15 cellular contexts compared by ENCODE assay signal in genomic region chr10:30528427-30528782, GRCh38.
A peak's percentile ranks its signal among the peaks of the same experiment; 100 is the strongest.
DNase-seq lines count a peak whose midpoint lies in the region; ATAC-seq and TF ChIP-seq lines count a peak whose summit lies in the region.
"Had no signal": no experiment of that assay in that cellular context is flagged by ENCODE, and none has a peak within 500 bp of the region (broad histone marks: within the 10 kb centered on the region; RNA-seq: fewer than 3 reads in every experiment).

No MANE protein-coding gene starts in this region.

- H4K20me1 ChIP-seq in OCI-LY1 (ENCODE audit: insufficient read depth, low read length) = no peaks in the 10 kb centered on the region
- H4K20me1 ChIP-seq in neural progenitor cell (ENCODE audit: low read depth) = no peaks in the 10 kb centered on the region

- no peaks in the 10 kb centered on the region for H3K79me2 ChIP-seq in OCI-LY1 (ENCODE audit: insufficient read depth, low read length)
- H3K79me2 ChIP-seq in neural progenitor cell (ENCODE audit: low read depth) = no peaks in the 10 kb centered on the region

- H3K4me1 ChIP-seq in OCI-LY1 (ENCODE audit: insufficient read depth, low read length, severe bottlenecking) = peaks cover 54% of the 10 kb centered on the region
- peaks cover 29% of the 10 kb centered on the region for H3K4me1 ChIP-seq in effector memory CD4-positive, alpha-beta T cell (ENCODE audit: control insufficient read depth, insufficient read depth, low read length, poor library complexity, severe bottlenecking)
- H3K4me1 ChIP-seq in neural progenitor cell = no peaks in the 10 kb centered on the region

- peak; percentile 29 for ATAC-seq in stimulated activated naive CD8-positive, alpha-beta T cell treated with anti-CD3 and anti-CD28 coated beads, Interleukin-15, amount 100 ng/mL, for 72 hours

- H3K36me3 Mint-ChIP-seq in activated naive CD4-positive, alpha-beta T cell treated with anti-CD3 and anti-CD28 coated beads, Interleukin-2, amount 10 ng/mL, durations not matched to agents 7 days and 5 days = no peaks in the 10 kb centered on the region
- H3K36me3 Mint-ChIP-seq in neural progenitor cell = no peaks in the 10 kb centered on the region

- H3F3A ChIP-seq in OCI-LY1 (ENCODE audit: insufficient read depth, low read length) (no peaks in the 10 kb centered on the region), neural progenitor cell (ENCODE audit: low read depth) (no peaks in the 10 kb centered on the region)

- H3K27ac Mint-ChIP-seq in activated naive CD4-positive, alpha-beta T cell treated with anti-CD3 and anti-CD28 coated beads, Interleukin-2, amount 10 ng/mL, durations not matched to agents 7 days and 5 days = peak overlapping the region; percentile 89
- peak overlapping the region in 1 of 2 donors; percentile 92 for H3K27ac Mint-ChIP-seq in stimulated activated naive CD8-positive, alpha-beta T cell treated with anti-CD3 and anti-CD28 coated beads, Interleukin-15, amount 100 ng/mL, for 72 hours
- no peak overlapping the region for H3K27ac Mint-ChIP-seq in neural progenitor cell

- H3K9ac ChIP-seq in OCI-LY1 (ENCODE audit: low read length) (no peak overlapping the region), neural progenitor cell (no peak overlapping the region)

- CTCF ChIA-PET in activated naive CD4-positive, alpha-beta T cell treated with anti-CD3 and anti-CD28 coated beads, Interleukin-2, amount 10 ng/mL, durations not matched to agents 7 days and 5 days (lab: Charles Lee) = interaction anchor here (0.7 to 2.3 kb wide), 3 partner anchors 11 to 213 kb away, joined by 3 to 8 read pairs (median 3); no protein-coding TSS in a partner anchor

- H2AFZ ChIP-seq in OCI-LY1 (ENCODE audit: low read length) (no peak overlapping the region), neural progenitor cell (replicated peaks) (no peak overlapping the region)

- H3K9me3 Mint-ChIP-seq in activated naive CD4-positive, alpha-beta T cell treated with anti-CD3 and anti-CD28 coated beads, Interleukin-2, amount 10 ng/mL, durations not matched to agents 7 days and 5 days = no peaks in the 10 kb centered on the region
- no peaks in the 10 kb centered on the region for H3K9me3 Mint-ChIP-seq in stimulated activated naive CD8-positive, alpha-beta T cell treated with anti-CD3 and anti-CD28 coated beads, Interleukin-15, amount 100 ng/mL, for 72 hours
- H3K9me3 Mint-ChIP-seq in neural progenitor cell = no peaks in the 10 kb centered on the region

- no peaks in the 10 kb centered on the region for H3K36me3 ChIP-seq in OCI-LY1 (ENCODE audit: insufficient read depth, low read length)
- no peaks in the 10 kb centered on the region for H3K36me3 ChIP-seq in effector memory CD4-positive, alpha-beta T cell (ENCODE audit: control insufficient read depth, insufficient read depth, low read length)
- no peaks in the 10 kb centered on the region for H3K36me3 ChIP-seq in neural progenitor cell

- DNase-seq in activated naive CD4-positive, alpha-beta T cell treated with anti-CD3 and anti-CD28 coated beads, Interleukin-2, amount 10 ng/mL, durations not matched to agents 7 days and 5 days = no peak
- no peak for DNase-seq in activated naive CD4-positive, alpha-beta T cell treated with Interleukin-2 at 50 U/mL for 16 hours
- no peak for DNase-seq in effector memory CD4-positive, alpha-beta T cell
- DNase-seq in stimulated activated naive CD8-positive, alpha-beta T cell treated with anti-CD3 and anti-CD28 coated beads, Interleukin-15, amount 100 ng/mL, for 72 hours = peak in 1 of 2 donors; percentile 35
- DNase-seq in GM19238 (ENCODE audit: insufficient read length, low spot score) (no peak), glomerular visceral epithelial cell (ENCODE audit: extremely low spot score) (no peak), neural progenitor cell (ENCODE audit: low spot score) (no peak)
- DNase-seq: activated CD4-positive, alpha-beta T cell treated with anti-CD3 and anti-CD28 coated beads, Interleukin-2, amount 50 U/mL, for 48 hours; hippocampal formation; NCI-H146; SHP77 treated with DMSO at 0.1 percent for 48 hours; stimulated activated naive CD4-positive, alpha-beta T cell treated with Interleukin-2 at 50 U/mL for 16 hours; T1000 had no signal

- H3K27ac ChIP-seq in OCI-LY1 (ENCODE audit: low read depth, low read length, poor library complexity, severe bottlenecking) = peak overlapping the region; percentile 93
- H3K27ac ChIP-seq in effector memory CD4-positive, alpha-beta T cell (ENCODE audit: insufficient read depth, low read length, poor library complexity, severe bottlenecking) = peak overlapping the region; percentile 80
- no peak overlapping the region for H3K27ac ChIP-seq in neural progenitor cell

- H3K27me3 ChIP-seq in OCI-LY1 (ENCODE audit: insufficient read depth, low read length) (no peaks in the 10 kb centered on the region), neural progenitor cell (no peaks in the 10 kb centered on the region)
- H3K27me3 ChIP-seq in effector memory CD4-positive, alpha-beta T cell (replicated peaks; ENCODE audit: control insufficient read depth, insufficient read depth, low read length, poor library complexity, severe bottlenecking) = no peaks in the 10 kb centered on the region

- peak overlapping the region; percentile 11; the same call in 1 of the 2 replicates for H3K4me2 ChIP-seq in OCI-LY1 (ENCODE audit: low read length)
- H3K4me2 ChIP-seq in neural progenitor cell = no peak overlapping the region
- H3K4me2 ChIP-seq: smooth muscle cell had no signal

- no peaks in the 10 kb centered on the region for H3K9me2 ChIP-seq in OCI-LY1 (ENCODE audit: low read depth, low read length)

- H3K4me1 Mint-ChIP-seq in activated naive CD4-positive, alpha-beta T cell treated with anti-CD3 and anti-CD28 coated beads, Interleukin-2, amount 10 ng/mL, durations not matched to agents 7 days and 5 days = peaks cover 80% of the 10 kb centered on the region
- H3K4me1 Mint-ChIP-seq in stimulated activated naive CD8-positive, alpha-beta T cell treated with anti-CD3 and anti-CD28 coated beads, Interleukin-15, amount 100 ng/mL, for 72 hours = peaks cover 69% of the 10 kb centered on the region
- peaks cover 26% of the 10 kb centered on the region for H3K4me1 Mint-ChIP-seq in neural progenitor cell

- TF ChIP-seq CTCF in OCI-LY1 (IDR thresholded peaks at IDR 0.05; ENCODE audit: low read length) (no peak), neural progenitor cell (IDR thresholded peaks at IDR 0.05) (no peak)

- H3K27me3 Mint-ChIP-seq in activated naive CD4-positive, alpha-beta T cell treated with anti-CD3 and anti-CD28 coated beads, Interleukin-2, amount 10 ng/mL, durations not matched to agents 7 days and 5 days = no peaks in the 10 kb centered on the region
- no peaks in the 10 kb centered on the region for H3K27me3 Mint-ChIP-seq in stimulated activated naive CD8-positive, alpha-beta T cell treated with anti-CD3 and anti-CD28 coated beads, Interleukin-15, amount 100 ng/mL, for 72 hours
- peaks cover 4% of the 10 kb centered on the region for H3K27me3 Mint-ChIP-seq in neural progenitor cell (ENCODE audit: insufficient read depth, low read depth)

- no peak overlapping the region for H3K4me3 ChIP-seq in OCI-LY1 (ENCODE audit: low read depth, low read length, poor library complexity, severe bottlenecking)
- H3K4me3 ChIP-seq in effector memory CD4-positive, alpha-beta T cell (ENCODE audit: insufficient read depth, low read depth, low read length, poor library complexity, severe bottlenecking) = no peak overlapping the region
- H3K4me3 ChIP-seq in neural progenitor cell = no peak overlapping the region
- H3K4me3 ChIP-seq: smooth muscle cell had no signal

- H3K4me3 Mint-ChIP-seq in activated naive CD4-positive, alpha-beta T cell treated with anti-CD3 and anti-CD28 coated beads, Interleukin-2, amount 10 ng/mL, durations not matched to agents 7 days and 5 days = peak overlapping the region; percentile 16
- H3K4me3 Mint-ChIP-seq in stimulated activated naive CD8-positive, alpha-beta T cell treated with anti-CD3 and anti-CD28 coated beads, Interleukin-15, amount 100 ng/mL, for 72 hours = peak overlapping the region in 1 of 2 donors; percentile 60
- no peak overlapping the region for H3K4me3 Mint-ChIP-seq in neural progenitor cell

- no peaks in the 10 kb centered on the region for H3K9me3 ChIP-seq in OCI-LY1 (ENCODE audit: low read length)
- H3K9me3 ChIP-seq in effector memory CD4-positive, alpha-beta T cell (ENCODE audit: control insufficient read depth, low read length) = no peaks in the 10 kb centered on the region
- H3K9me3 ChIP-seq in neural progenitor cell (ENCODE audit: low read depth) = no peaks in the 10 kb centered on the region
